Comparison of ENCODE assay signal across 3 cellular contexts in genomic region chr9:125421156-125421555, GRCh38.
TF ChIP-seq lines count a peak whose summit lies in the region.

No MANE protein-coding gene starts in this region.

TF ChIP-seq in HepG2, 621 proteins besides CTCF, POLR2A, EP300 and RAD21:
- 0 out of 2 replicates have a peak, but pooled peaks have one; percentile 15 for TF ChIP-seq NFYB (CRISPR knock-in tag; IDR thresholded peaks at IDR 0.05)
- TF ChIP-seq GABPA (IDR thresholded peaks at IDR 0.05; ENCODE audit: low read depth, low read length) = no peak
- no peak for TF ChIP-seq GABPA (CRISPR knock-in tag; IDR thresholded peaks at IDR 0.05; ENCODE audit: low read depth)

TF ChIP-seq in GM23338, 12 proteins besides CTCF, POLR2A, EP300 and RAD21 (continues in another document):
- TF ChIP-seq ZNF114 (CRISPR knock-in tag; IDR thresholded peaks at IDR 0.05) (no peak), POLR2AphosphoS5 (IDR thresholded peaks at IDR 0.05; ENCODE audit: low read depth) (no peak), EZH2 (IDR thresholded peaks at IDR 0.05; ENCODE audit: low read depth, unreplicated experiment) (no peak), ZNF462 (CRISPR knock-in tag; IDR thresholded peaks at IDR 0.05) (no peak), EZH2phosphoT487 (IDR thresholded peaks at IDR 0.05; ENCODE audit: unreplicated experiment) (no peak), STAT1 (IDR thresholded peaks at IDR 0.05; ENCODE audit: unreplicated experiment) (no peak), REST (IDR thresholded peaks at IDR 0.05; ENCODE audit: unreplicated experiment) (no peak), ZNF331 (CRISPR knock-in tag; IDR thresholded peaks at IDR 0.05; ENCODE audit: low read depth) (no peak), JUNB (IDR thresholded peaks at IDR 0.05; ENCODE audit: unreplicated experiment) (no peak), ETS1 (IDR thresholded peaks at IDR 0.05) (no peak), NANOG (IDR thresholded peaks at IDR 0.05; ENCODE audit: borderline replicate concordance) (no peak)

TF ChIP-seq in K562, 482 proteins besides CTCF, POLR2A, EP300 and RAD21:
- TF ChIP-seq STAT5A (IDR thresholded peaks at IDR 0.05; ENCODE audit: borderline replicate concordance, low read length) (no peak), RBM25 (IDR thresholded peaks at IDR 0.05; ENCODE audit: low read depth, low read length, severe bottlenecking) (peak; percentile 18), NFYB (IDR thresholded peaks at IDR 0.05; ENCODE audit: extremely low read depth, insufficient read length) (peak; percentile 57), CBX3 (IDR thresholded peaks at IDR 0.05; ENCODE audit: borderline replicate concordance in 1 of 2, low read length in 2 of 2) (no peak), ATF3 (IDR thresholded peaks at IDR 0.05) (peak; percentile 46; the same call in 1 of the 2 replicates), ATF3 (CRISPR knock-in tag; conservative IDR thresholded peaks at IDR 0.05) (no peak), NCOA6 (IDR thresholded peaks at IDR 0.05) (no peak), ZNF740 (CRISPR knock-in tag; IDR thresholded peaks at IDR 0.05) (0 out of 2 replicates have a peak, but pooled peaks have one; percentile 42), ZNF740 (tag; IDR thresholded peaks at IDR 0.05) (no peak), CCAR2 (IDR thresholded peaks at IDR 0.05; ENCODE audit: low read depth, low read length) (no peak)
